Comparison of ENCODE assay signal across 9 cellular contexts in the genomic region with DNA sequence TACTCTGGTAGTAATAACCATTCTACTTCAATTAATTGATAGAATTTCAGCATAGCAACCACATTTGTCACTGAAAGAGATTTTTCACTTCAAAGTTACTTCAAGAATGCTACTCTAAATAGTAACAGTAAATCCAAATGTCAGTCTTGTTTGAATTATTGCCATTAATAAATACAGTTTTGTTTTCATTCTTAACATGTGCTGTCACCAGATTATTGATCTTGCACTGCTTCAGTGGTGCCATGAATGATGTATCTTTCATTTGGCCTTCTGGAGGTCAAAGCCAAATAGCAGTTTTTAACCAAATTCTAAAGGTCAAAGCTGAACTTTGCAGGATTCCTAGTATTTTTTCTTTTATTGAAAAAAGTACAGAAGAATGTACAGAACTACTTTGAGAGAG.
"Had no signal": no experiment of that assay in that cellular context is flagged by ENCODE, and none has a peak within 500 bp of the region (broad histone marks: within the 10 kb centered on the region; RNA-seq: fewer than 3 reads in every experiment).

No MANE protein-coding gene starts in this region.

- H3K27ac ChIP-seq: KMS-11 had no signal

- H3K4me3 ChIP-seq: GM23338 had no signal

- DNase-seq: H9, HCEC 1CT, HFFc6, KBM-7 had no signal

- H2AFZ ChIP-seq: GM23338 had no signal

- ATAC-seq: GM23338 had no signal

- FAIRE-seq: H1, H54, HTR-8/SVneo had no signal

- H3K9ac ChIP-seq: KMS-11 had no signal

- H3K4me2 ChIP-seq: GM23338, KMS-11 had no signal
